ENCODE assay signal across 1 cellular context in the genomic region with DNA sequence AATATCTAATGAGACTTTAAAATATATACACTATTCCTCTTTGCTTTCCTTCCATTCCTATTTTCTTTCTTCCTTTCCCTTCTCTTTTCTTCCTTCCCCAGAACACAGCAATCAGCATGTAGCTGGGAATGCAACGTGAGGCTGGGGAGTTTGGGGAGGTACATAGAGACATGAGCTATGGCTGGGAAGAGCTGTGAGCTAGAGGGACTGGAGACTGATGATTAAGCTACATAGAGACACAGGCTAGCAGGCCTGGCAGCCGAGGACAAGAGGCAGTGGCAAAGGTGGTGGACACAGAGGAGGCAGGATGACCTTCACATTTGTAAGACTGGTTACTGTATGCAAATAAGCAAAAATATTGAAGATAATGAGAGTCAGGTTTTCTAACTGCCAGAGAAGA.
TF ChIP-seq lines count a peak whose summit lies in the region.

No MANE protein-coding gene starts in this region.

TF ChIP-seq in H1, 55 proteins besides CTCF, POLR2A, EP300 and RAD21:
- TF ChIP-seq NANOG (IDR thresholded peaks at IDR 0.05; ENCODE audit: insufficient read depth, low read depth, low read length, poor library complexity, severe bottlenecking) = no peak
- no peak for TF ChIP-seq JUND (IDR thresholded peaks at IDR 0.05; ENCODE audit: low read length)
- no peak for TF ChIP-seq BCL11A (IDR thresholded peaks at IDR 0.05; ENCODE audit: low read depth in 2 of 2, low read length in 2 of 2)
- TF ChIP-seq SAP30 (IDR thresholded peaks at IDR 0.05; ENCODE audit: insufficient read depth, insufficient replicate concordance, low read length) = no peak
- TF ChIP-seq EGR1 (IDR thresholded peaks at IDR 0.05; ENCODE audit: borderline replicate concordance, low read depth, low read length) = no peak
- no peak for TF ChIP-seq EZH2 (IDR thresholded peaks at IDR 0.05; ENCODE audit: low read depth, low read length, severe bottlenecking)
- TF ChIP-seq TCF12 (IDR thresholded peaks at IDR 0.05; ENCODE audit: low read depth, low read length) = no peak
- TF ChIP-seq SIX5 (IDR thresholded peaks at IDR 0.05; ENCODE audit: low read depth, low read length) = no peak
- no peak for TF ChIP-seq SIN3A (conservative IDR thresholded peaks at IDR 0.05 in 1 of 2, IDR thresholded peaks at IDR 0.05 in 1 of 2; ENCODE audit: low read depth in 1 of 2, low read length in 2 of 2)
- no peak for TF ChIP-seq HDAC6 (IDR thresholded peaks at IDR 0.05; ENCODE audit: low read depth, low read length)
- TF ChIP-seq RFX5 (IDR thresholded peaks at IDR 0.05; ENCODE audit: borderline replicate concordance, low read depth, low read length) = no peak
- TF ChIP-seq ATF2 (IDR thresholded peaks at IDR 0.05; ENCODE audit: low read length) = no peak
- TF ChIP-seq PHF8 (conservative IDR thresholded peaks at IDR 0.05; ENCODE audit: low read depth, low read length) = no peak
- no peak for TF ChIP-seq CHD2 (IDR thresholded peaks at IDR 0.05; ENCODE audit: low read length)
- TF ChIP-seq FOSL1 (IDR thresholded peaks at IDR 0.05; ENCODE audit: insufficient read depth, low read depth, low read length) = no peak
- TF ChIP-seq KDM5A (IDR thresholded peaks at IDR 0.05; ENCODE audit: low read length) = no peak
